ENCODE assay signal across 26 cellular contexts in genomic region chr13:42350141-42350540, GRCh38.
"Had no signal": no experiment of that assay in that cellular context is flagged by ENCODE, and none has a peak within 500 bp of the region (broad histone marks: within the 10 kb centered on the region; RNA-seq: fewer than 3 reads in every experiment).

No MANE protein-coding gene starts in this region.

- H3K9me3 ChIP-seq: right lobe of liver, stomach, thyroid gland, upper lobe of left lung, vagina had no signal

- H3K27me3 ChIP-seq: brain microvascular endothelial cell, right lobe of liver, stomach, thyroid gland, upper lobe of left lung, vagina had no signal

- H3K27me3 Mint-ChIP-seq: effector memory CD8-positive, alpha-beta T cell had no signal

- H3K4me3 Mint-ChIP-seq: effector memory CD8-positive, alpha-beta T cell; immature natural killer cell; nephron; T-helper 1 cell treated with Interleukin-12 subunit alpha and Interleukin-12 subunit beta and Interleukin-4 antibody, amounts not matched to agents 30 μg/mL and 1 μg/mL, for 36 hours had no signal

- H3K27ac ChIP-seq: brain microvascular endothelial cell, right lobe of liver, skin epidermis, stomach, thyroid gland, upper lobe of left lung, vagina had no signal

- DNase-seq: activated CD4-positive, alpha-beta T cell treated with anti-CD3 and anti-CD28 coated beads for 1 hour; activated CD4-positive, alpha-beta T cell treated with anti-CD3 and anti-CD28 coated beads, Interleukin-2, amount 50 U/mL, for 1 hour; activated CD8-positive, alpha-beta memory T cell treated with anti-CD3 and anti-CD28 coated beads for 24 hours; activated gamma-delta T cell treated with Interleukin-2 at 50 U/mL for 16 hours; brain microvascular endothelial cell; caudate nucleus; cortex of kidney; effector memory CD8-positive, alpha-beta T cell; foreskin fibroblast; head of caudate nucleus; hippocampal formation; immature natural killer cell; kidney; left colon; mammary epithelial cell; right lobe of liver; stimulated activated CD4-positive, alpha-beta T cell treated with anti-CD3 and anti-CD28 coated beads, Interleukin-12 subunit alpha, Interleukin-12 subunit beta, amount 100 ng/mL, for 4 hours; stimulated activated CD4-positive, alpha-beta T cell treated with anti-CD3 and anti-CD28 coated beads, Interleukin-4, amount 100 ng/mL, for 1 hour; stomach; T-helper 9 cell; thyroid gland; upper lobe of left lung had no signal

- ATAC-seq: effector memory CD8-positive, alpha-beta T cell; left colon; right lobe of liver had no signal

- H3K36me3 ChIP-seq: brain microvascular endothelial cell, right lobe of liver, stomach, thyroid gland, upper lobe of left lung, vagina had no signal

- H3K9me3 Mint-ChIP-seq: effector memory CD8-positive, alpha-beta T cell; immature natural killer cell; nephron; T-helper 1 cell treated with Interleukin-12 subunit alpha and Interleukin-12 subunit beta and Interleukin-4 antibody, amounts not matched to agents 30 μg/mL and 1 μg/mL, for 36 hours had no signal

- H3K4me1 ChIP-seq: right lobe of liver, stomach, thyroid gland, upper lobe of left lung, vagina had no signal

- H3K4me3 ChIP-seq: right lobe of liver, skin epidermis, stomach, thyroid gland, upper lobe of left lung, vagina had no signal

- H3K27ac Mint-ChIP-seq: effector memory CD8-positive, alpha-beta T cell; immature natural killer cell; nephron; T-helper 1 cell treated with Interleukin-12 subunit alpha and Interleukin-12 subunit beta and Interleukin-4 antibody, amounts not matched to agents 30 μg/mL and 1 μg/mL, for 36 hours had no signal
